Comparison of ENCODE assay signal across 1 cellular context in the genomic region with DNA sequence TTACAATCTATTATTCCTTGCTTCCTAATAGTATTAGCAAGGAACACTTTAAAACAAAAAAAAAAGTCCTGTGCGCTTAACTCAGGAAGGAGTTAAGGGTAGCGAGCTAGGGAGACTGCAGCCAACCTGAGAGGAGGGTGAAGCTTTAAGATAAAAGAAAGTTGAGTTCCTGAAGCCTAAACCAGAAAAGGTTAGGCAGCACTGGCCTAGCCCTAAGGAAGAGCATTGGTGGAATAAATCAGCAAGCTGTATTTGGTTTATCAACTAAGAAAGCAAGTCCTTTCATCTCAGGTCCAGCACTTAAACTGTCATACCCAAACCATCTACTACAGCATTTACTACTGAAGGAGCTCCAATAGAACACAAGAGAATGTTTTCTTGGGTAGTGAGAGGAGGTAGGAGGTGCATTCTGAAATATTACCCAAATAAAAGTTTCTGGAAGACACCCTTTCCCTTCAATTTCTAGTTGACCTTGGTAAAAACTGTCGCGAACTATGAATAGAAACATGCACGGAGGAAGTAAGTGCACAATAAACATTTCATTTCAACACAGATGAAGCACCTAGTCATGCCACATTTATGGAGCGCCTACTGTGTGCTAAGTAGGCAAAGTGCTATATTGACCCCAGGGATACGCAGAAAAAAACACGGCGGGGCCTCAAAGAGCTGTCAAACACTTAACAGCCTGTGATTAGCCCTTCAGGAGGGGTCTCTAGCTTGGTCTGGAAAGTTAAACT.
TF ChIP-seq lines count a peak whose summit lies in the region.

No MANE protein-coding gene starts in this region.

TF ChIP-seq in IMR-90, 13 proteins besides CTCF, POLR2A, EP300 and RAD21:
- TF ChIP-seq MAZ (IDR thresholded peaks at IDR 0.05; ENCODE audit: borderline replicate concordance, low read depth, low read length) (no peak), CEBPB (IDR thresholded peaks at IDR 0.05; ENCODE audit: low read depth, low read length) (no peak), RCOR1 (IDR thresholded peaks at IDR 0.05; ENCODE audit: insufficient replicate concordance, low read length) (no peak), BHLHE40 (IDR thresholded peaks at IDR 0.05; ENCODE audit: low read depth, low read length) (no peak), RFX5 (IDR thresholded peaks at IDR 0.05; ENCODE audit: low read depth, low read length) (no peak)
- TF ChIP-seq, protein P1, sequence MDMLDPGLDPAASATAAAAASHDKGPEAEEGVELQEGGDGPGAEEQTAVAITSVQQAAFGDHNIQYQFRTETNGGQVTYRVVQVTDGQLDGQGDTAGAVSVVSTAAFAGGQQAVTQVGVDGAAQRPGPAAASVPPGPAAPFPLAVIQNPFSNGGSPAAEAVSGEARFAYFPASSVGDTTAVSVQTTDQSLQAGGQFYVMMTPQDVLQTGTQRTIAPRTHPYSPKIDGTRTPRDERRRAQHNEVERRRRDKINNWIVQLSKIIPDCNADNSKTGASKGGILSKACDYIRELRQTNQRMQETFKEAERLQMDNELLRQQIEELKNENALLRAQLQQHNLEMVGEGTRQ (IDR thresholded peaks at IDR 0.05; ENCODE audit: low read depth, low read length): no peak
